Comparison of ENCODE assay signal across 20 cellular contexts in genomic region chr10:86300399-86300925, GRCh38.
DNase-seq lines count a peak whose midpoint lies in the region; ATAC-seq lines count a peak whose summit lies in the region.
"Had no signal": no experiment of that assay in that cellular context is flagged by ENCODE, and none has a peak within 500 bp of the region (broad histone marks: within the 10 kb centered on the region; RNA-seq: fewer than 3 reads in every experiment).

No MANE protein-coding gene starts in this region.

- intact Hi-C loops in sciatic nerve (cut with DNase I), result no loop called here

- DNase-seq in activated naive CD4-positive, alpha-beta T cell treated with anti-CD3 and anti-CD28 coated beads, Interleukin-2, amount 50 U/mL, for 16 hours, result no peak
- DNase-seq in islet precursor cell (peak; percentile 31), sciatic nerve (ENCODE audit: low spot score) (peak; percentile 17), epidermal melanocyte (ENCODE audit: insufficient read length, low spot score) (no peak)
- DNase-seq: AML-193, C1 segment of cervical spinal cord, Calu3, DMS153, GOT3, NCI-H1105, NCI-H2029, NCI-H2171 treated with DMSO at 0.1 percent for 48 hours, NCI-H524 treated with DMSO at 0.1 percent for 48 hours, NCI-H82 had no signal

- H3K36me3 Mint-ChIP-seq in activated naive CD4-positive, alpha-beta T cell treated with anti-CD3 and anti-CD28 coated beads, Interleukin-2, amount 50 U/mL, for 24 hours, result no peaks in the 10 kb centered on the region
- H3K36me3 Mint-ChIP-seq: CD8-positive, alpha-beta T cell had no signal

- H3K27me3 Mint-ChIP-seq in activated naive CD4-positive, alpha-beta T cell treated with anti-CD3 and anti-CD28 coated beads, Interleukin-2, amount 50 U/mL, for 24 hours, result peaks cover 9% of the 10 kb centered on the region

- ATAC-seq in sciatic nerve, result no peak
- ATAC-seq in GM21367 (IDR thresholded peaks at IDR 0.05; ENCODE audit: unreplicated experiment), result no peak
- no peak for ATAC-seq in HG03565 (IDR thresholded peaks at IDR 0.05; ENCODE audit: unreplicated experiment)
- ATAC-seq: CD8-positive, alpha-beta T cell; HCT116; Panc1 had no signal

- H3K9me3 Mint-ChIP-seq in activated naive CD4-positive, alpha-beta T cell treated with anti-CD3 and anti-CD28 coated beads, Interleukin-2, amount 50 U/mL, for 24 hours, result no peaks in the 10 kb centered on the region
- H3K9me3 Mint-ChIP-seq: CD8-positive, alpha-beta T cell had no signal

- no peaks in the 10 kb centered on the region for H3K4me1 Mint-ChIP-seq in activated naive CD4-positive, alpha-beta T cell treated with anti-CD3 and anti-CD28 coated beads, Interleukin-2, amount 50 U/mL, for 24 hours

- peak overlapping the region; percentile 42 for H3K27ac Mint-ChIP-seq in activated naive CD4-positive, alpha-beta T cell treated with anti-CD3 and anti-CD28 coated beads, Interleukin-2, amount 50 U/mL, for 24 hours
- H3K27ac Mint-ChIP-seq: CD8-positive, alpha-beta T cell had no signal

- no peak overlapping the region for H3K4me3 Mint-ChIP-seq in activated naive CD4-positive, alpha-beta T cell treated with anti-CD3 and anti-CD28 coated beads, Interleukin-2, amount 50 U/mL, for 24 hours
- H3K4me3 Mint-ChIP-seq: CD8-positive, alpha-beta T cell had no signal

Comparison
In these comparisons a context has a peak if more than half of its experiments do, and no peak if none do; other contexts are left out.
1. DNase-seq: peak in islet precursor cell (single experiment) and sciatic nerve (single experiment); none in activated naive CD4-positive, alpha-beta T cell treated with anti-CD3 and anti-CD28 coated beads, Interleukin-2, amount 50 U/mL, for 16 hours (single experiment) and epidermal melanocyte (single experiment).